17 cellular contexts compared by ENCODE assay signal in the genomic region with DNA sequence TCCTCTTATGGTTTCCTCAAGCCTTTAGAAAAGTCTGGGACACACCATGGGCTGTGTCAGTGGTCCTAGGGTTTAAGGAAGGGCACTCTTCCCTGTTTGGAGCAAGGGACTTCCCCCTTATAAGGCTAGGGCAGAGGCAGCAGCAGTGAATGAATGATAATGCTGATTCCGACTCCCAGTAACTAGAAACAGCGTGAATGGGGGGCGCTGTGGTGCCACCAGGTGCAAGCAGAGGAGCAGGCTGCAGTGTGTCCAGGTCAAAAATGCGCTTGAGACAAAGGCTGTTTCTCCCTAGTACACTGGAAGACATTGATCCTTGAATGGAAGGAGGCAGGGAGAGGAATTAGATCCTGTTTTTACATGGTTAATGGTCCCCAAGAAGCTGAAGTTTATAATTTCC. TPM values are rescaled to one million over a fixed set of nuclear protein-coding genes. Genes with fewer than 3 reads are reported as not detected.
DNase-seq lines count a peak whose midpoint lies in the region; ATAC-seq and TF ChIP-seq lines count a peak whose summit lies in the region.
"Had no signal": no experiment of that assay in that cellular context is flagged by ENCODE, and none has a peak within 500 bp of the region (broad histone marks: within the 10 kb centered on the region; RNA-seq: fewer than 3 reads in every experiment).

No MANE protein-coding gene starts in this region.

- intact Hi-C loops in esophagus muscularis mucosa (cut with DNase I), result no loop called here
- intact Hi-C loops in psoas muscle (cut with DNase I), result no loop called here

- POLR2A ChIA-PET in WTC11 (lab: Charles Lee), result interaction anchor here (0.7 kb wide), 1 partner anchor 9 kb away, joined by 3 read pairs; no protein-coding TSS in a partner anchor

- H3K27me3 Mint-ChIP-seq in GM23338 (ENCODE audit: insufficient read depth, low read depth, poor library complexity), result peaks cover 2% of the 10 kb centered on the region
- peaks cover 11% of the 10 kb centered on the region for H3K27me3 Mint-ChIP-seq in WTC11 (ENCODE audit: low read depth)

- H3K27ac Mint-ChIP-seq in GM23338 (no peak overlapping the region), WTC11 (no peak overlapping the region; the same call in 1 of the 2 replicates)
- H3K27ac Mint-ChIP-seq: B cell; CD8-positive, alpha-beta T cell had no signal

- peak; percentile 71 for DNase-seq in GM23338 (ENCODE audit: low spot score)
- peak; percentile 63 for DNase-seq in WTC11 (ENCODE audit: low spot score)
- peak; percentile 90 for DNase-seq in esophagus muscularis mucosa (ENCODE audit: extremely low spot score)
- peak; percentile 38 for DNase-seq in iPS-NIHi7 (ENCODE audit: extremely low spot score)
- no peak for DNase-seq in psoas muscle
- DNase-seq in cortex of kidney (lab: John Stamatoyannopoulos, UW), result no peak
- DNase-seq: CD8-positive, alpha-beta T cell; COR-L47; DMS 273 treated with DMSO at 0.1 percent for 48 hours; GM23248 had no signal

- peaks cover 4% of the 10 kb centered on the region; the same call in 2 of the 3 replicates for H3K9me3 Mint-ChIP-seq in GM23338
- H3K9me3 Mint-ChIP-seq in WTC11, result peaks cover 18% of the 10 kb centered on the region
- H3K9me3 Mint-ChIP-seq: CD8-positive, alpha-beta T cell had no signal

- H3F3A ChIP-seq in GM23338 (replicated peaks; ENCODE audit: low read depth), result no peaks in the 10 kb centered on the region

- no peak overlapping the region for H3K4me3 ChIP-seq in GM23338
- no peak overlapping the region for H3K4me3 ChIP-seq in esophagus muscularis mucosa
- H3K4me3 ChIP-seq in psoas muscle, result no peak overlapping the region
- H3K4me3 ChIP-seq: BLaER1 treated with 17β-estradiol and CSF1 and Interleukin-3, amounts not matched to agents 10 nM and 100 nM; GM23248; HAP-1 had no signal

- CTCF ChIA-PET in WTC11 (lab: Charles Lee), result interaction anchor here (1.4 kb wide), 1 partner anchor 13 kb away, joined by 4 read pairs; no protein-coding TSS in a partner anchor

- H3K4me1 ChIP-seq in GM23338 (ENCODE audit: insufficient read depth) (no peaks in the 10 kb centered on the region; the same call in 1 of the 2 replicates), esophagus muscularis mucosa (no peaks in the 10 kb centered on the region), psoas muscle (no peaks in the 10 kb centered on the region)
- H3K4me1 ChIP-seq: BLaER1 treated with 17β-estradiol and CSF1 and Interleukin-3, amounts not matched to agents 10 nM and 100 nM; HAP-1 had no signal

- peak; percentile 96 for ATAC-seq in GM23338
- peak; percentile 94 for ATAC-seq in WTC11
- no peak for ATAC-seq in activated CD4-positive, CD25-positive, alpha-beta regulatory T cell treated with anti-CD3 and anti-CD28 coated beads, Interleukin-2, amount 50 U/mL, for 24 hours
- ATAC-seq in HG03095 (IDR thresholded peaks at IDR 0.05; ENCODE audit: unreplicated experiment), result no peak
- no peak for ATAC-seq in psoas muscle
- ATAC-seq: CD8-positive, alpha-beta T cell had no signal

- WGBS in esophagus muscularis mucosa, result 45% methylated on average over 4 of the region's 4 CpGs
- WGBS in psoas muscle, 3 donors, result 33 to 48% (median 46%) methylated on average over 4 of the region's 4 CpGs

- TF ChIP-seq CTCF in GM23338 (conservative IDR thresholded peaks at IDR 0.05; ENCODE audit: low read depth in 2 of 2) (peak; percentile 59 to 82), WTC11 (IDR thresholded peaks at IDR 0.05) (no peak), esophagus muscularis mucosa (IDR thresholded peaks at IDR 0.05) (no peak), psoas muscle (IDR thresholded peaks at IDR 0.05) (no peak)

- TF ChIP-seq EP300 in esophagus muscularis mucosa (IDR thresholded peaks at IDR 0.05), result no peak

- H2AFZ ChIP-seq in GM23338, result peak overlapping the region; percentile 64
- H2AFZ ChIP-seq: GM23248 had no signal

- H3K36me3 ChIP-seq in GM23338 (ENCODE audit: insufficient read depth), result no peaks in the 10 kb centered on the region
- H3K36me3 ChIP-seq in esophagus muscularis mucosa, result no peaks in the 10 kb centered on the region
- H3K36me3 ChIP-seq in psoas muscle (ENCODE audit: insufficient read depth in 1 of 2, low read depth in 1 of 2), result no peaks in the 10 kb centered on the region
- H3K36me3 ChIP-seq: BLaER1 treated with 17β-estradiol and CSF1 and Interleukin-3, amounts not matched to agents 10 nM and 100 nM; HAP-1 had no signal

- H3K79me2 ChIP-seq in GM23338 (replicated peaks; ENCODE audit: insufficient read depth), result no peaks in the 10 kb centered on the region

- no peaks in the 10 kb centered on the region for H4K20me1 ChIP-seq in GM23338 (replicated peaks; ENCODE audit: insufficient read depth)
- H4K20me1 ChIP-seq: BLaER1 treated with 17β-estradiol and CSF1 and Interleukin-3, amounts not matched to agents 10 nM and 100 nM had no signal

- no peaks in the 10 kb centered on the region for H3K9me3 ChIP-seq in esophagus muscularis mucosa
- H3K9me3 ChIP-seq in psoas muscle, result no peaks in the 10 kb centered on the region

- no peak overlapping the region for H3K4me3 Mint-ChIP-seq in GM23338
- H3K4me3 Mint-ChIP-seq in WTC11, result no peak overlapping the region
- H3K4me3 Mint-ChIP-seq: B cell; CD8-positive, alpha-beta T cell had no signal

- H3K4me2 ChIP-seq in GM23338, result no peak overlapping the region
- H3K4me2 ChIP-seq: BLaER1 treated with 17β-estradiol and CSF1 and Interleukin-3, amounts not matched to agents 10 nM and 100 nM had no signal

- H3K27ac ChIP-seq in GM23338 (ENCODE audit: low read depth) (no peak overlapping the region), esophagus muscularis mucosa (replicated peaks in 1 of 4) (no peak overlapping the region), psoas muscle (no peak overlapping the region)
- H3K27ac ChIP-seq: BLaER1 treated with 17β-estradiol and CSF1 and Interleukin-3, amounts not matched to agents 10 nM and 100 nM; GM23248; HL-60 had no signal

- no peaks in the 10 kb centered on the region for H3K27me3 ChIP-seq in GM23338 (ENCODE audit: insufficient read depth)
- peaks cover 0 to 18% (median 0%) of the 10 kb centered on the region in 4 donors for H3K27me3 ChIP-seq in esophagus muscularis mucosa
- H3K27me3 ChIP-seq in psoas muscle (ENCODE audit: insufficient read depth in 3 of 3, low read length in 2 of 3), result peaks cover 0 to 9% (median 8%) of the 10 kb centered on the region in 3 donors
- H3K27me3 ChIP-seq: BLaER1 treated with 17β-estradiol and CSF1 and Interleukin-3, amounts not matched to agents 10 nM and 100 nM had no signal

- H3K36me3 Mint-ChIP-seq in GM23338 (ENCODE audit: low read depth) (no peaks in the 10 kb centered on the region), WTC11 (peaks cover 2% of the 10 kb centered on the region; the same call in 1 of the 2 replicates)
- H3K36me3 Mint-ChIP-seq: CD8-positive, alpha-beta T cell had no signal

- H3K4me1 Mint-ChIP-seq in GM23338, result peaks cover 12% of the 10 kb centered on the region; the same call in 2 of the 3 replicates
- H3K4me1 Mint-ChIP-seq in WTC11, result no peaks in the 10 kb centered on the region; the same call in 1 of the 2 replicates
- H3K4me1 Mint-ChIP-seq: B cell had no signal

- H3K9me2 ChIP-seq in GM23338 (ENCODE audit: insufficient read depth), result no peaks in the 10 kb centered on the region

- no peak for TF ChIP-seq POLR2A in esophagus muscularis mucosa (IDR thresholded peaks at IDR 0.05; ENCODE audit: low read depth)

TF ChIP-seq in GM23338, 12 proteins besides CTCF, POLR2A, EP300 and RAD21 (continues in another document):
- TF ChIP-seq NANOG (IDR thresholded peaks at IDR 0.05; ENCODE audit: borderline replicate concordance) (no peak), ZNF114 (CRISPR knock-in tag; IDR thresholded peaks at IDR 0.05) (no peak), POLR2AphosphoS5 (IDR thresholded peaks at IDR 0.05; ENCODE audit: low read depth) (no peak)

TF ChIP-seq in WTC11, 78 proteins besides CTCF, POLR2A, EP300 and RAD21 (continues in another document):
- TF ChIP-seq, protein P1, sequence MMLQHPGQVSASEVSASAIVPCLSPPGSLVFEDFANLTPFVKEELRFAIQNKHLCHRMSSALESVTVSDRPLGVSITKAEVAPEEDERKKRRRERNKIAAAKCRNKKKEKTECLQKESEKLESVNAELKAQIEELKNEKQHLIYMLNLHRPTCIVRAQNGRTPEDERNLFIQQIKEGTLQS (CRISPR knock-in tag; conservative IDR thresholded peaks at IDR 0.05), result no peak
- TF ChIP-seq, protein P2, sequence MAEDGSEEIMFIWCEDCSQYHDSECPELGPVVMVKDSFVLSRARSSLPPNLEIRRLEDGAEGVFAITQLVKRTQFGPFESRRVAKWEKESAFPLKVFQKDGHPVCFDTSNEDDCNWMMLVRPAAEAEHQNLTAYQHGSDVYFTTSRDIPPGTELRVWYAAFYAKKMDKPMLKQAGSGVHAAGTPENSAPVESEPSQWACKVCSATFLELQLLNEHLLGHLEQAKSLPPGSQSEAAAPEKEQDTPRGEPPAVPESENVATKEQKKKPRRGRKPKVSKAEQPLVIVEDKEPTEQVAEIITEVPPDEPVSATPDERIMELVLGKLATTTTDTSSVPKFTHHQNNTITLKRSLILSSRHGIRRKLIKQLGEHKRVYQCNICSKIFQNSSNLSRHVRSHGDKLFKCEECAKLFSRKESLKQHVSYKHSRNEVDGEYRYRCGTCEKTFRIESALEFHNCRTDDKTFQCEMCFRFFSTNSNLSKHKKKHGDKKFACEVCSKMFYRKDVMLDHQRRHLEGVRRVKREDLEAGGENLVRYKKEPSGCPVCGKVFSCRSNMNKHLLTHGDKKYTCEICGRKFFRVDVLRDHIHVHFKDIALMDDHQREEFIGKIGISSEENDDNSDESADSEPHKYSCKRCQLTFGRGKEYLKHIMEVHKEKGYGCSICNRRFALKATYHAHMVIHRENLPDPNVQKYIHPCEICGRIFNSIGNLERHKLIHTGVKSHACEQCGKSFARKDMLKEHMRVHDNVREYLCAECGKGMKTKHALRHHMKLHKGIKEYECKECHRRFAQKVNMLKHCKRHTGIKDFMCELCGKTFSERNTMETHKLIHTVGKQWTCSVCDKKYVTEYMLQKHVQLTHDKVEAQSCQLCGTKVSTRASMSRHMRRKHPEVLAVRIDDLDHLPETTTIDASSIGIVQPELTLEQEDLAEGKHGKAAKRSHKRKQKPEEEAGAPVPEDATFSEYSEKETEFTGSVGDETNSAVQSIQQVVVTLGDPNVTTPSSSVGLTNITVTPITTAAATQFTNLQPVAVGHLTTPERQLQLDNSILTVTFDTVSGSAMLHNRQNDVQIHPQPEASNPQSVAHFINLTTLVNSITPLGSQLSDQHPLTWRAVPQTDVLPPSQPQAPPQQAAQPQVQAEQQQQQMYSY (CRISPR knock-in tag; IDR thresholded peaks at IDR 0.05), result no peak
- TF ChIP-seq ZNF263 (CRISPR knock-in tag; IDR thresholded peaks at IDR 0.05; ENCODE audit: low read depth), result no peak

RNA-seq across cellular contexts. Expression of a gene that starts 11.6 kb away (rescaled TPM):
- total RNA-seq in GM23338 (2014; rRNA removed; shearing (Covaris generic)), result 17.8 and 27.4 TPM in 2 replicates
- polyA plus RNA-seq in GM23338 (2016; fragmentation: Nextera tagmentation; extraction: Ambion mirVana), result 21.1 and 21.3 TPM in 2 replicates
- total RNA-seq in WTC11 (2021), result 15.0 to 17.6 TPM (median 15.7 TPM) in 3 replicates
- total RNA-seq in esophagus muscularis mucosa, result 10 to 100 TPM; 12.8 to 19.9 (median 17.1) TPM
- total RNA-seq in psoas muscle, result 1 to 10 TPM; 3.4 to 8.4 (median 4.4) TPM
- polyA plus RNA-seq in psoas muscle, result 1 to 10 TPM in 2 of 3 donors, under 1 TPM in 1; 0.46 to 3.3 (median 2.7) TPM
- total RNA-seq: GM23248, HT1080 had no signal

Comparison
In these comparisons a context has a peak if more than half of its experiments do, and no peak if none do; other contexts are left out.
1. ATAC-seq: peak in GM23338 (single experiment) and WTC11 (single experiment); none in activated CD4-positive, CD25-positive, alpha-beta regulatory T cell treated with anti-CD3 and anti-CD28 coated beads, Interleukin-2, amount 50 U/mL, for 24 hours (0 of 2), HG03095 (single experiment) and psoas muscle (0 of 4).
2. DNase-seq: peak in GM23338 (single experiment), WTC11 (single experiment), esophagus muscularis mucosa (single experiment) and iPS-NIHi7 (single experiment); none in psoas muscle (0 of 2) and cortex of kidney (single experiment).
3. CTCF ChIP-seq: peak in GM23338 (2 of 2); none in WTC11 (single experiment), esophagus muscularis mucosa (0 of 3) and psoas muscle (single experiment).